In genomic region chr5:100643473-100643872, GRCh38 we compare ENCODE assay signal across 20 cellular contexts.
DNase-seq lines count a peak whose midpoint lies in the region; ATAC-seq, FAIRE-seq and TF ChIP-seq lines count a peak whose summit lies in the region.
"Had no signal": no experiment of that assay in that cellular context is flagged by ENCODE, and none has a peak within 500 bp of the region (broad histone marks: within the 10 kb centered on the region; RNA-seq: fewer than 3 reads in every experiment).

No MANE protein-coding gene starts in this region.

- no peak overlapping the region for H3K4me2 ChIP-seq in neural progenitor cell
- H3K4me2 ChIP-seq: hepatocyte had no signal

- no peaks in the 10 kb centered on the region for H3F3A ChIP-seq in neural progenitor cell (ENCODE audit: low read depth)

- 83 to 91% (median 87%) methylated on average over 2 of the region's 2 CpGs for WGBS in small intestine, 3 donors

- TF ChIP-seq CTCF in HEK293 (tag by site-specific recombination; IDR thresholded peaks at IDR 0.05) (no peak), choroid plexus epithelial cell (conservative IDR thresholded peaks at IDR 0.05; ENCODE audit: low read depth, low read length) (no peak), neural progenitor cell (IDR thresholded peaks at IDR 0.05) (no peak)

- no peak overlapping the region for H3K9ac ChIP-seq in neural progenitor cell

- no peaks in the 10 kb centered on the region for H3K79me2 ChIP-seq in neural progenitor cell (ENCODE audit: low read depth)
- H3K79me2 ChIP-seq: hepatocyte had no signal

- no peak for ATAC-seq in HG03135 (IDR thresholded peaks at IDR 0.05; ENCODE audit: unreplicated experiment)
- ATAC-seq: body of pancreas; stimulated activated memory B cell treated with anti-CD40 and anti-IgM and Interleukin-4, amounts not matched to agents 10 μg/mL and 1 μg/mL and 100 μg/mL, for 72 hours had no signal

- H3K27ac Mint-ChIP-seq in neural progenitor cell: no peak overlapping the region
- H3K27ac Mint-ChIP-seq: IgD-negative memory B cell; stimulated activated memory B cell treated with anti-CD40 and anti-IgM and Interleukin-4, amounts not matched to agents 10 μg/mL and 1 μg/mL and 100 μg/mL, for 72 hours had no signal

- H3K36me3 Mint-ChIP-seq in neural progenitor cell: no peaks in the 10 kb centered on the region
- H3K36me3 Mint-ChIP-seq: stimulated activated memory B cell treated with anti-CD40 and anti-IgM and Interleukin-4, amounts not matched to agents 10 μg/mL and 1 μg/mL and 100 μg/mL, for 72 hours had no signal

- no peak overlapping the region for H3K27ac ChIP-seq in HEK293 (ENCODE audit: extremely low read depth, low read depth, low read length)
- no peak overlapping the region for H3K27ac ChIP-seq in neural progenitor cell
- no peak overlapping the region for H3K27ac ChIP-seq in small intestine (ENCODE audit: low read depth in 1 of 2, low read length in 1 of 2)
- H3K27ac ChIP-seq: body of pancreas, dorsolateral prefrontal cortex, esophagus squamous epithelium, hepatocyte, tibial nerve had no signal

- FAIRE-seq in small intestine (lab: Jason Lieb, UNC): no peak

- no peaks in the 10 kb centered on the region for H4K20me1 ChIP-seq in neural progenitor cell (ENCODE audit: low read depth)

- H3K4me1 ChIP-seq in HEK293 (ENCODE audit: control insufficient read depth, insufficient read depth, low read length) (no peaks in the 10 kb centered on the region), neural progenitor cell (peaks cover 16% of the 10 kb centered on the region), small intestine (ENCODE audit: control insufficient read depth in 2 of 2, insufficient read depth in 1 of 2, low read depth in 1 of 2, low read length in 1 of 2) (peaks cover 0 to 2% of the 10 kb centered on the region in 2 donors)
- H3K4me1 ChIP-seq: BE2C had no signal

- no peak overlapping the region for H2AFZ ChIP-seq in neural progenitor cell (replicated peaks)
- H2AFZ ChIP-seq: hepatocyte had no signal

- H3K36me3 ChIP-seq in HEK293 (ENCODE audit: control insufficient read depth in 2 of 2, insufficient read depth in 1 of 2, low read length in 2 of 2) (no peaks in the 10 kb centered on the region), neural progenitor cell (no peaks in the 10 kb centered on the region), small intestine (ENCODE audit: control insufficient read depth in 2 of 2, insufficient read depth in 2 of 2, low read length in 2 of 2) (no peaks in the 10 kb centered on the region)
- H3K36me3 ChIP-seq: BE2C, esophagus squamous epithelium, tibial nerve had no signal

- peaks cover 43% of the 10 kb centered on the region for H3K27me3 ChIP-seq in neural progenitor cell
- no peaks in the 10 kb centered on the region for H3K27me3 ChIP-seq in small intestine (ENCODE audit: control insufficient read depth in 2 of 2, insufficient read depth in 2 of 2, low read length in 2 of 2)
- H3K27me3 ChIP-seq: BE2C, body of pancreas, esophagus squamous epithelium, hepatocyte, tibial nerve had no signal

- no peaks in the 10 kb centered on the region for H3K9me3 Mint-ChIP-seq in neural progenitor cell
- H3K9me3 Mint-ChIP-seq: stimulated activated memory B cell treated with anti-CD40 and anti-IgM and Interleukin-4, amounts not matched to agents 10 μg/mL and 1 μg/mL and 100 μg/mL, for 72 hours had no signal

- H3K4me3 ChIP-seq in HEK293 (ENCODE audit: low read depth, low read length) (no peak overlapping the region), choroid plexus epithelial cell (ENCODE audit: low read depth, low read length) (no peak overlapping the region), neural progenitor cell (no peak overlapping the region), small intestine (ENCODE audit: low read depth in 1 of 2, low read length in 2 of 2) (no peak overlapping the region)
- H3K4me3 ChIP-seq: body of pancreas, dorsolateral prefrontal cortex, esophagus squamous epithelium, hepatocyte, tibial nerve had no signal

- H3K9me3 ChIP-seq in HEK293 (ENCODE audit: control insufficient read depth, insufficient read depth, low read depth, low read length) (no peaks in the 10 kb centered on the region), neural progenitor cell (ENCODE audit: low read depth) (no peaks in the 10 kb centered on the region), small intestine (ENCODE audit: control insufficient read depth, low read depth) (no peaks in the 10 kb centered on the region)
- H3K9me3 ChIP-seq: BE2C, body of pancreas, esophagus squamous epithelium, tibial nerve had no signal

- CTCF ChIA-PET in HEK293 (lab: Yijun Ruan, JAX): no interaction called here

- POLR2A ChIA-PET in HEK293 (lab: Yijun Ruan, JAX): no interaction called here

- H3K4me3 Mint-ChIP-seq in neural progenitor cell: no peak overlapping the region
- H3K4me3 Mint-ChIP-seq: IgD-negative memory B cell; stimulated activated memory B cell treated with anti-CD40 and anti-IgM and Interleukin-4, amounts not matched to agents 10 μg/mL and 1 μg/mL and 100 μg/mL, for 72 hours had no signal

- H3K4me1 Mint-ChIP-seq in neural progenitor cell: peaks cover 37% of the 10 kb centered on the region
- H3K4me1 Mint-ChIP-seq: IgD-negative memory B cell; stimulated activated memory B cell treated with anti-CD40 and anti-IgM and Interleukin-4, amounts not matched to agents 10 μg/mL and 1 μg/mL and 100 μg/mL, for 72 hours had no signal

- H3K27me3 Mint-ChIP-seq in neural progenitor cell (ENCODE audit: insufficient read depth, low read depth): peaks cover 3% of the 10 kb centered on the region

- peak; percentile 38 for DNase-seq in NCI-H345 (lab: John Stamatoyannopoulos, UW)
- DNase-seq in choroid plexus epithelial cell (ENCODE audit: low read depth): peak; percentile 43
- DNase-seq in neural progenitor cell (ENCODE audit: low spot score): peak; percentile 60
- no peak for DNase-seq in small intestine
- no peak for DNase-seq in SW480 (ENCODE audit: low spot score)
- DNase-seq: activated CD4-positive, alpha-beta T cell treated with anti-CD3 and anti-CD28 coated beads for 48 hours; activated naive CD4-positive, alpha-beta T cell treated with Interleukin-2 at 50 U/mL for 16 hours; BE2C; body of pancreas; dorsolateral prefrontal cortex; esophagus squamous epithelium; left colon; NCI-H446; T1000 had no signal

TF ChIP-seq in HEK293, 187 proteins besides CTCF, POLR2A, EP300 and RAD21:
- TF ChIP-seq SCRT2 (tag by site-specific recombination; IDR thresholded peaks at IDR 0.05): no peak
- TF ChIP-seq MYNN (tag by site-specific recombination; IDR thresholded peaks at IDR 0.05; ENCODE audit: borderline replicate concordance): no peak
- no peak for TF ChIP-seq ZNF184 (tag by site-specific recombination; IDR thresholded peaks at IDR 0.05)
- no peak for TF ChIP-seq RBAK (tag by site-specific recombination; IDR thresholded peaks at IDR 0.05)
- TF ChIP-seq ZNF362 (tag by site-specific recombination; IDR thresholded peaks at IDR 0.05): no peak
- peak; percentile 76 for TF ChIP-seq FEZF1 (tag by site-specific recombination; IDR thresholded peaks at IDR 0.05)
- no peak for TF ChIP-seq ZNF148 (tag by site-specific recombination; IDR thresholded peaks at IDR 0.05; ENCODE audit: borderline replicate concordance)

Comparison
In these comparisons a context has a peak if more than half of its experiments do, and no peak if none do; other contexts are left out.
1. DNase-seq: peak in NCI-H345 (single experiment), choroid plexus epithelial cell (single experiment) and neural progenitor cell (single experiment); none in small intestine (single experiment) and SW480 (single experiment).